Comparison of ENCODE assay signal across 15 cellular contexts in genomic region chr2:143720093-143720664, GRCh38.
A peak's percentile ranks its signal among the peaks of the same experiment; 100 is the strongest.
DNase-seq lines count a peak whose midpoint lies in the region; ATAC-seq and TF ChIP-seq lines count a peak whose summit lies in the region.
"Had no signal": no experiment of that assay in that cellular context is flagged by ENCODE, and none has a peak within 500 bp of the region (broad histone marks: within the 10 kb centered on the region; RNA-seq: fewer than 3 reads in every experiment).

No MANE protein-coding gene starts in this region.

- H2BK5ac ChIP-seq in mesenchymal stem cell (ENCODE audit: low read depth, low read length, poor library complexity, severe bottlenecking) = no peak overlapping the region

- H3K18ac ChIP-seq in mesenchymal stem cell (ENCODE audit: low read depth in 1 of 2, low read length in 2 of 2) = no peak overlapping the region

- H3K4me3 ChIP-seq in BE2C (ENCODE audit: low read depth, low read length) (no peak overlapping the region), H7 (ENCODE audit: insufficient read depth, low read depth, low read length) (no peak overlapping the region), epithelial cell of esophagus (ENCODE audit: low read length) (no peak overlapping the region), mesenchymal stem cell (ENCODE audit: insufficient read depth in 1 of 2, low read depth in 1 of 2, low read length in 2 of 2) (no peak overlapping the region)
- H3K4me3 ChIP-seq: lower lobe of right lung, MG63 had no signal

- no peak overlapping the region for H2BK12ac ChIP-seq in mesenchymal stem cell (ENCODE audit: low read length in 2 of 2)

- 90% methylated on average over 15 of the region's 17 CpGs for WGBS in mesenchymal stem cell

- no peaks in the 10 kb centered on the region for H3K27me3 ChIP-seq in BE2C
- no peaks in the 10 kb centered on the region for H3K27me3 ChIP-seq in H7 (ENCODE audit: control insufficient read depth, insufficient read depth, low read length)
- H3K27me3 ChIP-seq in mesenchymal stem cell (ENCODE audit: control insufficient read depth in 1 of 2, insufficient read depth in 1 of 2, low read length in 2 of 2) = no peaks in the 10 kb centered on the region
- H3K27me3 ChIP-seq: MG63 had no signal

- H4K91ac ChIP-seq in mesenchymal stem cell (ENCODE audit: low read length) = no peak overlapping the region

- H4K8ac ChIP-seq in mesenchymal stem cell (ENCODE audit: low read length) = no peak overlapping the region

- H3K9ac ChIP-seq in mesenchymal stem cell (ENCODE audit: low read length) = no peak overlapping the region
- H3K9ac ChIP-seq: parathyroid adenoma had no signal

- H3K4me2 ChIP-seq in mesenchymal stem cell (ENCODE audit: low read length, poor library complexity, severe bottlenecking) = no peak overlapping the region

- TF ChIP-seq CTCF in BE2C (IDR thresholded peaks at IDR 0.05; ENCODE audit: low read depth, low read length) (peak; percentile 7; the same call in 1 of the 2 replicates), epithelial cell of esophagus (IDR thresholded peaks at IDR 0.05; ENCODE audit: insufficient read depth, low read depth, low read length, missing control alignments) (peak; percentile 17)

- H3K4me1 ChIP-seq in BE2C (peaks cover 5% of the 10 kb centered on the region), mesenchymal stem cell (ENCODE audit: control insufficient read depth, insufficient read depth, low read depth, low read length) (no peaks in the 10 kb centered on the region)
- H3K4me1 ChIP-seq: lower lobe of right lung, parathyroid adenoma had no signal

- DNase-seq in BE2C (no peak), H7 (peak; percentile 38), NCI-H2227 treated with DMSO at 0.1 percent for 48 hours (lab: John Stamatoyannopoulos, UW) (peak; percentile 82), epithelial cell of esophagus (ENCODE audit: low read depth) (no peak), NCI-H2171 treated with DMSO at 0.1 percent for 48 hours (lab: John Stamatoyannopoulos, UW) (no peak), mesenchymal stem cell (no peak), SHP77 (lab: John Stamatoyannopoulos, UW) (no peak)
- DNase-seq: activated CD4-positive, alpha-beta T cell treated with anti-CD3 and anti-CD28 coated beads, Interleukin-2, amount 50 U/mL, for 1 hour; activated gamma-delta T cell treated with Interleukin-2 at 50 U/mL for 16 hours; central memory CD4-positive, alpha-beta T cell; effector CD8-positive, alpha-beta T cell; lower lobe of right lung; MG63 had no signal

- H3K27ac ChIP-seq in mesenchymal stem cell (ENCODE audit: low read length, poor library complexity, severe bottlenecking) = no peak overlapping the region
- H3K27ac ChIP-seq: lower lobe of right lung, parathyroid adenoma had no signal

- H3K36me3 ChIP-seq in BE2C (no peaks in the 10 kb centered on the region), H7 (replicated peaks; ENCODE audit: control insufficient read depth, insufficient read depth, low read length) (no peaks in the 10 kb centered on the region), mesenchymal stem cell (ENCODE audit: control insufficient read depth in 1 of 2, insufficient read depth in 2 of 2, low read depth in 1 of 2, low read length in 2 of 2) (no peaks in the 10 kb centered on the region)
- H3K36me3 ChIP-seq: lower lobe of right lung, MG63 had no signal

- no peak overlapping the region for H2AK5ac ChIP-seq in mesenchymal stem cell (ENCODE audit: low read length, severe bottlenecking)

- no peaks in the 10 kb centered on the region for H3K79me1 ChIP-seq in mesenchymal stem cell (replicated peaks; ENCODE audit: low read length, poor library complexity, severe bottlenecking)

- no peak overlapping the region for H2AFZ ChIP-seq in mesenchymal stem cell (ENCODE audit: low read depth, low read length)
- H2AFZ ChIP-seq: parathyroid adenoma had no signal

- H2BK15ac ChIP-seq in mesenchymal stem cell (ENCODE audit: low read depth, poor library complexity, severe bottlenecking) = no peak overlapping the region

- no peak overlapping the region for H3K23ac ChIP-seq in mesenchymal stem cell (ENCODE audit: low read length in 2 of 2)

- H3K9me3 ChIP-seq in BE2C = no peaks in the 10 kb centered on the region
- no peaks in the 10 kb centered on the region for H3K9me3 ChIP-seq in mesenchymal stem cell (ENCODE audit: control insufficient read depth, low read length)
- H3K9me3 ChIP-seq: lower lobe of right lung, MG63 had no signal

- H3K4ac ChIP-seq in mesenchymal stem cell (ENCODE audit: low read depth in 1 of 2, low read length in 2 of 2) = no peak overlapping the region

- ATAC-seq in HG03354 (IDR thresholded peaks at IDR 0.05; ENCODE audit: poor library complexity, severe bottlenecking, unreplicated experiment) = no peak
- ATAC-seq: lower lobe of right lung had no signal

- no peak overlapping the region for H2BK120ac ChIP-seq in mesenchymal stem cell (ENCODE audit: low read depth, low read length)

- H3K14ac ChIP-seq in mesenchymal stem cell (ENCODE audit: low read length in 2 of 2) = no peak overlapping the region

Comparison
In these comparisons a context has a peak if more than half of its experiments do, and no peak if none do; other contexts are left out.
1. DNase-seq: peak in H7 (single experiment) and NCI-H2227 treated with DMSO at 0.1 percent for 48 hours (single experiment); none in BE2C (single experiment), epithelial cell of esophagus (single experiment), NCI-H2171 treated with DMSO at 0.1 percent for 48 hours (single experiment), mesenchymal stem cell (single experiment) and SHP77 (0 of 2).